1 cellular context compared by ENCODE assay signal in genomic region chr20:13302647-13303425, GRCh38.
TF ChIP-seq lines count a peak whose summit lies in the region.

No MANE protein-coding gene starts in this region.

TF ChIP-seq in GM23338, 12 proteins besides CTCF, POLR2A, EP300 and RAD21 (continued from another document):
- no peak for TF ChIP-seq ZNF462 (CRISPR knock-in tag; IDR thresholded peaks at IDR 0.05)
- no peak for TF ChIP-seq STAT1 (IDR thresholded peaks at IDR 0.05; ENCODE audit: unreplicated experiment)
- no peak for TF ChIP-seq POLR2AphosphoS5 (IDR thresholded peaks at IDR 0.05; ENCODE audit: low read depth)
- TF ChIP-seq ZNF331 (CRISPR knock-in tag; IDR thresholded peaks at IDR 0.05; ENCODE audit: low read depth) = no peak
- TF ChIP-seq ZNF114 (CRISPR knock-in tag; IDR thresholded peaks at IDR 0.05) = no peak
- TF ChIP-seq ETS1 (IDR thresholded peaks at IDR 0.05) = no peak
